In the genomic region with DNA sequence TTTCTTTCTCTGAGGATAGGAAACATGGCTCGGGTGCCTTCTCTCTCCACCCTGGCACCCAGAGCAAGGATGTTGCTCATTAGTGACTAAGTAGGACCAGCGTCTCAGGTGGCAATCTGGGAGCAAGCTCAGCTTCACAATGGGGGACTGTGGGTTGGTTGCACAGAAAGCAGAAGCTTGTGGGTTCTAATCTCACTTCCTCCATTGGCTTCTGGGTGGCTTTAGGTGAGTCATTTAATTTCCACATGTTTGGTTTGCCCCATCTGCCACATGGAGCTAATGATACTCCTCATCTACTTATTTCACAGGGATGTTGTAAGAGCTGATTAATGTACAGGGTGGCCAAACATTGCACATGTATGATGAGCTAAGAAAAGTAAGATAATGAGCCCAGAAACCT, we compare ENCODE assay signal across 1 cellular context.
TF ChIP-seq lines count a peak whose summit lies in the region.

No MANE protein-coding gene starts in this region.

TF ChIP-seq in GM12878, 131 proteins besides CTCF, POLR2A, EP300 and RAD21 (continued from another document and continues in another):
- no peak for TF ChIP-seq BCLAF1 (IDR thresholded peaks at IDR 0.05)
- no peak for TF ChIP-seq RB1 (IDR thresholded peaks at IDR 0.05; ENCODE audit: borderline replicate concordance)
- peak; percentile 89 for TF ChIP-seq CBFB (IDR thresholded peaks at IDR 0.05; ENCODE audit: low read depth)
- no peak for TF ChIP-seq HDAC2 (IDR thresholded peaks at IDR 0.05)
- no peak; the same call in 1 of the 2 replicates for TF ChIP-seq TCF7 (IDR thresholded peaks at IDR 0.05; ENCODE audit: borderline replicate concordance)
- peak; percentile 100 for TF ChIP-seq SPI1 (IDR thresholded peaks at IDR 0.05; ENCODE audit: borderline replicate concordance, insufficient read depth, low read depth, low read length)
- TF ChIP-seq IRF3 (IDR thresholded peaks at IDR 0.05), result no peak
- TF ChIP-seq, protein P1, sequence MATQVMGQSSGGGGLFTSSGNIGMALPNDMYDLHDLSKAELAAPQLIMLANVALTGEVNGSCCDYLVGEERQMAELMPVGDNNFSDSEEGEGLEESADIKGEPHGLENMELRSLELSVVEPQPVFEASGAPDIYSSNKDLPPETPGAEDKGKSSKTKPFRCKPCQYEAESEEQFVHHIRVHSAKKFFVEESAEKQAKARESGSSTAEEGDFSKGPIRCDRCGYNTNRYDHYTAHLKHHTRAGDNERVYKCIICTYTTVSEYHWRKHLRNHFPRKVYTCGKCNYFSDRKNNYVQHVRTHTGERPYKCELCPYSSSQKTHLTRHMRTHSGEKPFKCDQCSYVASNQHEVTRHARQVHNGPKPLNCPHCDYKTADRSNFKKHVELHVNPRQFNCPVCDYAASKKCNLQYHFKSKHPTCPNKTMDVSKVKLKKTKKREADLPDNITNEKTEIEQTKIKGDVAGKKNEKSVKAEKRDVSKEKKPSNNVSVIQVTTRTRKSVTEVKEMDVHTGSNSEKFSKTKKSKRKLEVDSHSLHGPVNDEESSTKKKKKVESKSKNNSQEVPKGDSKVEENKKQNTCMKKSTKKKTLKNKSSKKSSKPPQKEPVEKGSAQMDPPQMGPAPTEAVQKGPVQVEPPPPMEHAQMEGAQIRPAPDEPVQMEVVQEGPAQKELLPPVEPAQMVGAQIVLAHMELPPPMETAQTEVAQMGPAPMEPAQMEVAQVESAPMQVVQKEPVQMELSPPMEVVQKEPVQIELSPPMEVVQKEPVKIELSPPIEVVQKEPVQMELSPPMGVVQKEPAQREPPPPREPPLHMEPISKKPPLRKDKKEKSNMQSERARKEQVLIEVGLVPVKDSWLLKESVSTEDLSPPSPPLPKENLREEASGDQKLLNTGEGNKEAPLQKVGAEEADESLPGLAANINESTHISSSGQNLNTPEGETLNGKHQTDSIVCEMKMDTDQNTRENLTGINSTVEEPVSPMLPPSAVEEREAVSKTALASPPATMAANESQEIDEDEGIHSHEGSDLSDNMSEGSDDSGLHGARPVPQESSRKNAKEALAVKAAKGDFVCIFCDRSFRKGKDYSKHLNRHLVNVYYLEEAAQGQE (IDR thresholded peaks at IDR 0.05; ENCODE audit: low read depth, low read length), result no peak
- peak; percentile 95 for TF ChIP-seq ZNF24 (IDR thresholded peaks at IDR 0.05)
- peak; percentile 98 for TF ChIP-seq RUNX3 (IDR thresholded peaks at IDR 0.05; ENCODE audit: low read length)
- no peak for TF ChIP-seq EZH2 (IDR thresholded peaks at IDR 0.05; ENCODE audit: borderline replicate concordance, control insufficient read depth, low read depth, low read length)
- TF ChIP-seq NR2C2 (IDR thresholded peaks at IDR 0.05; ENCODE audit: borderline replicate concordance, control insufficient read depth, insufficient read length, low read depth), result no peak
- TF ChIP-seq ZSCAN29 (IDR thresholded peaks at IDR 0.05), result no peak
- peak; percentile 74 for TF ChIP-seq YY1 (IDR thresholded peaks at IDR 0.05; ENCODE audit: low read depth, low read length)
- no peak for TF ChIP-seq ZNF207 (IDR thresholded peaks at IDR 0.05; ENCODE audit: borderline replicate concordance)
- no peak for TF ChIP-seq E2F4 (IDR thresholded peaks at IDR 0.05; ENCODE audit: low read depth, low read length)
- TF ChIP-seq NBN (IDR thresholded peaks at IDR 0.05), result peak; percentile 82; the same call in 1 of the 2 replicates
- TF ChIP-seq CUX1 (IDR thresholded peaks at IDR 0.05; ENCODE audit: insufficient replicate concordance, low read depth, low read length), result peak; percentile 38
- TF ChIP-seq NKRF (conservative IDR thresholded peaks at IDR 0.05), result no peak; the same call in 1 of the 2 replicates
- no peak for TF ChIP-seq YBX1 (IDR thresholded peaks at IDR 0.05)
- TF ChIP-seq FOS (IDR thresholded peaks at IDR 0.05; ENCODE audit: borderline replicate concordance, extremely low read depth, insufficient read length), result no peak
- TF ChIP-seq ATF7 (IDR thresholded peaks at IDR 0.05; ENCODE audit: low read depth), result peak; percentile 86
- peak; percentile 11; the same call in 1 of the 2 replicates for TF ChIP-seq SMARCA5 (IDR thresholded peaks at IDR 0.05)
- TF ChIP-seq RELB (IDR thresholded peaks at IDR 0.05; ENCODE audit: low read depth), result peak; percentile 90
- TF ChIP-seq DPF2 (IDR thresholded peaks at IDR 0.05), result peak; percentile 98
- TF ChIP-seq, protein P2, sequence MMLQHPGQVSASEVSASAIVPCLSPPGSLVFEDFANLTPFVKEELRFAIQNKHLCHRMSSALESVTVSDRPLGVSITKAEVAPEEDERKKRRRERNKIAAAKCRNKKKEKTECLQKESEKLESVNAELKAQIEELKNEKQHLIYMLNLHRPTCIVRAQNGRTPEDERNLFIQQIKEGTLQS (IDR thresholded peaks at IDR 0.05; ENCODE audit: borderline replicate concordance, extremely low read depth, low read depth, low read length), result no peak
- TF ChIP-seq, protein P3, sequence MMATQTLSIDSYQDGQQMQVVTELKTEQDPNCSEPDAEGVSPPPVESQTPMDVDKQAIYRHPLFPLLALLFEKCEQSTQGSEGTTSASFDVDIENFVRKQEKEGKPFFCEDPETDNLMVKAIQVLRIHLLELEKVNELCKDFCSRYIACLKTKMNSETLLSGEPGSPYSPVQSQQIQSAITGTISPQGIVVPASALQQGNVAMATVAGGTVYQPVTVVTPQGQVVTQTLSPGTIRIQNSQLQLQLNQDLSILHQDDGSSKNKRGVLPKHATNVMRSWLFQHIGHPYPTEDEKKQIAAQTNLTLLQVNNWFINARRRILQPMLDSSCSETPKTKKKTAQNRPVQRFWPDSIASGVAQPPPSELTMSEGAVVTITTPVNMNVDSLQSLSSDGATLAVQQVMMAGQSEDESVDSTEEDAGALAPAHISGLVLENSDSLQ (IDR thresholded peaks at IDR 0.05), result no peak
- TF ChIP-seq MTA2 (IDR thresholded peaks at IDR 0.05; ENCODE audit: low read depth), result peak; percentile 98
- TF ChIP-seq FOXM1 (IDR thresholded peaks at IDR 0.05; ENCODE audit: low read depth, low read length), result peak; percentile 80
- TF ChIP-seq RCOR1 (conservative IDR thresholded peaks at IDR 0.05; ENCODE audit: low read depth, low read length), result peak; percentile 85; the same call in 1 of the 2 replicates
- TF ChIP-seq, protein P4, sequence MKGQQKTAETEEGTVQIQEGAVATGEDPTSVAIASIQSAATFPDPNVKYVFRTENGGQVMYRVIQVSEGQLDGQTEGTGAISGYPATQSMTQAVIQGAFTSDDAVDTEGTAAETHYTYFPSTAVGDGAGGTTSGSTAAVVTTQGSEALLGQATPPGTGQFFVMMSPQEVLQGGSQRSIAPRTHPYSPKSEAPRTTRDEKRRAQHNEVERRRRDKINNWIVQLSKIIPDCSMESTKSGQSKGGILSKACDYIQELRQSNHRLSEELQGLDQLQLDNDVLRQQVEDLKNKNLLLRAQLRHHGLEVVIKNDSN (IDR thresholded peaks at IDR 0.05; ENCODE audit: borderline replicate concordance, extremely low read length, insufficient read depth, low read depth, low read length), result no peak
- peak; percentile 94 for TF ChIP-seq ATF2 (IDR thresholded peaks at IDR 0.05; ENCODE audit: low read length)
